Comparison of ENCODE assay signal across 9 cellular contexts in genomic region chr9:16133556-16134227, GRCh38.
DNase-seq lines count a peak whose midpoint lies in the region; TF ChIP-seq lines count a peak whose summit lies in the region.
"Had no signal": no experiment of that assay in that cellular context is flagged by ENCODE, and none has a peak within 500 bp of the region (broad histone marks: within the 10 kb centered on the region; RNA-seq: fewer than 3 reads in every experiment).

No MANE protein-coding gene starts in this region.

- H3K4me1 ChIP-seq in HAP-1, result no peaks in the 10 kb centered on the region
- H3K4me1 ChIP-seq: SJSA1 had no signal

- in situ Hi-C loops in HAP-1 (cut with MboI; ENCODE audit: low sequenced_read_pairs), result loop anchor here (25.0 kb wide), 1 partner anchor 246 kb away; no protein-coding TSS in a partner anchor

- no peaks in the 10 kb centered on the region for H3K36me3 ChIP-seq in HAP-1 (replicated peaks)
- H3K36me3 ChIP-seq: SJSA1 had no signal

- peaks cover 3% of the 10 kb centered on the region for H3K4me1 Mint-ChIP-seq in T-helper 2 cell treated with Interferon-gamma antibody and Interleukin-4, amounts not matched to agents 5 μg/mL and 100 μg/mL, for 36 hours (ENCODE audit: low read depth)

- no peaks in the 10 kb centered on the region for H3K36me3 Mint-ChIP-seq in T-helper 2 cell treated with Interferon-gamma antibody and Interleukin-4, amounts not matched to agents 5 μg/mL and 100 μg/mL, for 36 hours (ENCODE audit: low read depth)

- no peak overlapping the region for H3K27ac Mint-ChIP-seq in T-helper 2 cell treated with Interferon-gamma antibody and Interleukin-4, amounts not matched to agents 5 μg/mL and 100 μg/mL, for 36 hours

- no peaks in the 10 kb centered on the region for H3K9me3 Mint-ChIP-seq in T-helper 2 cell treated with Interferon-gamma antibody and Interleukin-4, amounts not matched to agents 5 μg/mL and 100 μg/mL, for 36 hours

- TF ChIP-seq CTCF in GM10248 (IDR thresholded peaks at IDR 0.05; ENCODE audit: control extremely low read depth, extremely low read depth, low read depth, missing control alignments), result peak; percentile 54
- peak; percentile 77 for TF ChIP-seq CTCF in LNCAP (IDR thresholded peaks at IDR 0.05)

- no peaks in the 10 kb centered on the region for H3K27me3 Mint-ChIP-seq in T-helper 2 cell treated with Interferon-gamma antibody and Interleukin-4, amounts not matched to agents 5 μg/mL and 100 μg/mL, for 36 hours (ENCODE audit: low read depth)

- 0 out of 2 replicates have a peak, but pooled peaks cover 2% of the 10 kb centered on the region for H3K27me3 ChIP-seq in HAP-1 (ENCODE audit: low read depth)
- H3K27me3 ChIP-seq: SJSA1 had no signal

- H3K4me3 ChIP-seq in HAP-1, result no peak overlapping the region
- H3K4me3 ChIP-seq: SJSA1 had no signal

- POLR2A ChIA-PET in GM10248 (lab: Yijun Ruan, JAX), result no interaction called here

- CTCF ChIA-PET in GM10248 (lab: Yijun Ruan, JAX), result interaction anchor here (0.7 to 3.2 kb wide), 29 partner anchors 9 to 297 kb away, joined by 3 to 41 read pairs (median 5); no protein-coding TSS in a partner anchor

- no peak overlapping the region for H3K4me3 Mint-ChIP-seq in T-helper 2 cell treated with Interferon-gamma antibody and Interleukin-4, amounts not matched to agents 5 μg/mL and 100 μg/mL, for 36 hours

- DNase-seq in AG08396 (ENCODE audit: low spot score) (peak; percentile 40), GM10248 (ENCODE audit: extremely low spot score) (peak; percentile 62), HAP-1 (ENCODE audit: low spot score in 2 of 2) (peak; percentile 59 to 69), germinal center (ENCODE audit: low spot score) (peak; percentile 47), pulmonary artery endothelial cell (ENCODE audit: low read depth, low spot score) (peak; percentile 10)
- peak; percentile 5 for DNase-seq in T-helper 2 cell treated with Interferon-gamma antibody and Interleukin-4, amounts not matched to agents 5 μg/mL and 100 μg/mL, for 36 hours (ENCODE audit: low spot score)
- no peak for DNase-seq in NK-92 treated with Interleukin-12 subunit alpha and Interleukin-12 subunit beta, amount 100 ng/mL, for 24 hours (lab: John Stamatoyannopoulos, UW)

- no peaks in the 10 kb centered on the region for H3K9me3 ChIP-seq in HAP-1
- H3K9me3 ChIP-seq: SJSA1 had no signal
